Comparison of ENCODE assay signal across 21 cellular contexts in the genomic region with DNA sequence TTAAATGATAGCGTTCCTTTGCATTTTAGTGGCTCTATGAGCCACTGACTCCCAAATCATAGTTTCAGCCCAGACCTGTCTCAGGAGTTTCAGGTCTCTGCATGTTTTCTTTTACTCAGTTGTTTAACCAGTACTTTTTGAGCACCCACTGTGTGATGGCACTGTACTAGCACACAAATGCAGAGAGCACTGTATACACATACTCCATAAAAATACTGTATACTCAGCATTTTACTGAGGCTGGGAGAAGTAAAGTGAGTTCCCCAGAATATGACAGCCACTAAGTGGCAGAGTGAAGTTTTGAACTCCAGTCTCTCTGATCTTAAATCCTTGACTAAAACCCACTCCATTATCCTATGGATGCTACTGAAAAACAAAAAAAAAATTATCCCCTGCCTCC.
"Had no signal": no experiment of that assay in that cellular context is flagged by ENCODE, and none has a peak within 500 bp of the region (broad histone marks: within the 10 kb centered on the region; RNA-seq: fewer than 3 reads in every experiment).

No MANE protein-coding gene starts in this region.

- H3K36me3 Mint-ChIP-seq: T-cell had no signal

- H3K27ac Mint-ChIP-seq: T-cell had no signal

- H3K4me3 ChIP-seq: MG63, SJSA1, SK-N-MC had no signal

- H3K4me1 ChIP-seq: SJSA1 had no signal

- H3K9me3 ChIP-seq: MG63, SJSA1 had no signal

- H3K4me3 Mint-ChIP-seq: T-cell had no signal

- H3K36me3 ChIP-seq: MG63, SJSA1 had no signal

- DNase-seq: KG1, MG63, NCI-H1092 treated with DMSO at 0.1 percent for 48 hours, NCI-H1417, NCI-H1436 treated with DMSO at 0.1 percent for 48 hours, NCI-H1694 treated with DMSO at 0.1 percent for 48 hours, NCI-H1930, NCI-H2081, NCI-H2107, NCI-H2227 treated with DMSO at 0.1 percent for 48 hours, NCI-H524, NCI-H526 treated with DMSO at 0.1 percent for 48 hours, NCI-H774, Right ventricle myocardium superior, RPMI8226, SIG-M5, SW 1271, T-cell had no signal

- H3K27me3 ChIP-seq: MG63, SJSA1 had no signal

- ATAC-seq: T-cell had no signal

- H3K27ac ChIP-seq: SJSA1, SK-N-MC had no signal

- FAIRE-seq: RCC 7860 had no signal

- H3K4me1 Mint-ChIP-seq: T-cell had no signal
